1 cellular context compared by ENCODE assay signal in the genomic region with DNA sequence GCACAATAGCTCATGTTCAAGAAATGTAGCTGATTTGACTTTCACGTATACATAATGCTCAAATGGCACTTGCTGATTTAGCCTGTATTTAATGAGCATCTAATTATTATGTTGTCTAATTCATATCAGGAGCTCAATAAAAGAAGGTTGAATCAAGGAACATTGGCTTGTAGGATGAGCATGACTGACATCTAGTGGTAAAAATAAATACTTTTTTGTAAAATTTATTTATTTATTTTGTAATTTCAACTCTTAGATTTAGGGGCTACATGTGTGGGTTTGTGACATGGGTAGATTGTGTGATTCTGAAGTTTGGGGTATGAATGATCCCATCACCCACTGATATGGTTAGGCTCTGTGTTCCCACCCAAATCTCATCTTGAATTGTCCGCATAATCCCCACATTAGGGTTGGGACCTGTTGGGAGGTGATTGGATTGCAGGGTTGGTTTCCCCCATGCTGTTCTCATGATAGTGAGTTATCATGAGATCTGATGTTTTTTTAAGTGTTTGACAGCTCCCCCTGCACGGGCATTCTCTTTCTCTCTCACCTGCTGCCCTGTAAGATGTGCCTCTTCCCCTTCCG.
TF ChIP-seq lines count a peak whose summit lies in the region.

No MANE protein-coding gene starts in this region.

TF ChIP-seq in endothelial cell of umbilical vein, 7 proteins besides CTCF, POLR2A, EP300 and RAD21:
- TF ChIP-seq JUN (IDR thresholded peaks at IDR 0.05; ENCODE audit: borderline replicate concordance, insufficient read depth, insufficient read length, low read depth) (no peak), FOS (IDR thresholded peaks at IDR 0.05; ENCODE audit: borderline replicate concordance, insufficient read depth, low read length) (no peak), POLR2AphosphoS5 (IDR thresholded peaks at IDR 0.05; ENCODE audit: insufficient read depth, low read depth, low read length) (no peak), EZH2 (IDR thresholded peaks at IDR 0.05; ENCODE audit: borderline replicate concordance, low read depth, low read length, severe bottlenecking) (no peak), MYC (IDR thresholded peaks at IDR 0.05; ENCODE audit: low read depth, low read length) (no peak), GATA2 (IDR thresholded peaks at IDR 0.05; ENCODE audit: insufficient read depth, insufficient read length, low read depth, low read length) (no peak)
- TF ChIP-seq, protein P1, sequence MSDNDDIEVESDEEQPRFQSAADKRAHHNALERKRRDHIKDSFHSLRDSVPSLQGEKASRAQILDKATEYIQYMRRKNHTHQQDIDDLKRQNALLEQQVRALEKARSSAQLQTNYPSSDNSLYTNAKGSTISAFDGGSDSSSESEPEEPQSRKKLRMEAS (IDR thresholded peaks at IDR 0.05; ENCODE audit: insufficient read depth, insufficient read length) = no peak
